ENCODE assay signal across 23 cellular contexts in genomic region chr12:96176575-96176974, GRCh38. TPM values are rescaled to one million over a fixed set of nuclear protein-coding genes. Genes with fewer than 3 reads are reported as not detected.
DNase-seq lines count a peak whose midpoint lies in the region; ATAC-seq, FAIRE-seq and TF ChIP-seq lines count a peak whose summit lies in the region.
"Had no signal": no experiment of that assay in that cellular context is flagged by ENCODE, and none has a peak within 500 bp of the region (broad histone marks: within the 10 kb centered on the region; RNA-seq: fewer than 3 reads in every experiment).

No MANE protein-coding gene starts in this region.

- no peaks in the 10 kb centered on the region for H3K27me3 Mint-ChIP-seq in activated T-cell treated with anti-CD3 and anti-CD28 coated beads, Interleukin-2, amount 50 U/mL, for 24 hours
- peaks cover 0 to 8% of the 10 kb centered on the region in 2 donors for H3K27me3 Mint-ChIP-seq in CD4-positive, alpha-beta memory T cell
- H3K27me3 Mint-ChIP-seq in activated CD4-positive, alpha-beta memory T cell treated with anti-CD3 and anti-CD28 coated beads, Interleukin-2, amount 10 ng/mL, durations not matched to agents 7 days and 5 days, result no peaks in the 10 kb centered on the region

- BruUV-seq in endothelial cell of umbilical vein (replicated peaks; lab: Mats Ljungman, UMichigan), result no TSS peak

- ATAC-seq in HG02885 (IDR thresholded peaks at IDR 0.05; ENCODE audit: poor library complexity, unreplicated experiment) (no peak), GM18517 (IDR thresholded peaks at IDR 0.05; ENCODE audit: unreplicated experiment) (no peak)
- ATAC-seq: sciatic nerve had no signal

- POLR2A ChIA-PET in CD4-positive, alpha-beta memory T cell (lab: Charles Lee; ENCODE audit: partially characterized antibody), result interaction anchor here (0.9 to 1.9 kb wide), 7 partner anchors 10 to 312 kb away, joined by 3 to 9 read pairs (median 5); partner anchors contain the start of gene CDK17
- POLR2A ChIA-PET in activated CD4-positive, alpha-beta memory T cell treated with anti-CD3 and anti-CD28 coated beads, Interleukin-2, amount 10 ng/mL, durations not matched to agents 7 days and 5 days (lab: Charles Lee), result interaction anchor here (0.9 to 4.0 kb wide), 15 partner anchors 10 to 340 kb away, joined by 3 to 66 read pairs (median 4); partner anchors contain the start of genes AMDHD1, CCDC38, CDK17 and LTA4H
- POLR2A ChIA-PET in endothelial cell of umbilical vein (lab: Charles Lee), result interaction anchor here (0.7 kb wide), 1 partner anchor 10 kb away, joined by 3 read pairs; no protein-coding TSS in a partner anchor

- H3K4me1 Mint-ChIP-seq in activated T-cell treated with anti-CD3 and anti-CD28 coated beads, Interleukin-2, amount 50 U/mL, for 24 hours (ENCODE audit: low read depth), result peaks cover 32% of the 10 kb centered on the region
- peaks cover 7 to 14% (median 12%) of the 10 kb centered on the region in 4 donors for H3K4me1 Mint-ChIP-seq in CD4-positive, alpha-beta memory T cell
- peaks cover 34% of the 10 kb centered on the region for H3K4me1 Mint-ChIP-seq in activated CD4-positive, alpha-beta memory T cell treated with anti-CD3 and anti-CD28 coated beads, Interleukin-2, amount 10 ng/mL, durations not matched to agents 7 days and 5 days

- peaks cover 15% of the 10 kb centered on the region for H3K4me1 ChIP-seq in CD4-positive, alpha-beta memory T cell (ENCODE audit: insufficient read depth, low read length)
- H3K4me1 ChIP-seq in endothelial cell of umbilical vein (ENCODE audit: control insufficient read depth, extremely low read depth, insufficient read depth, low read length), result peaks cover 14% of the 10 kb centered on the region
- H3K4me1 ChIP-seq: esophagus squamous epithelium, parathyroid adenoma had no signal

- DNase-seq in activated T-cell treated with anti-CD3 and anti-CD28 coated beads, Interleukin-2, amount 50 U/mL, for 24 hours, result no peak
- DNase-seq in activated T-cell treated with anti-CD3 and anti-CD28 coated beads for 4 hours, result no peak
- no peak for DNase-seq in CD4-positive, alpha-beta memory T cell
- no peak for DNase-seq in activated CD4-positive, alpha-beta memory T cell treated with anti-CD3 and anti-CD28 coated beads, Interleukin-2, amount 10 ng/mL, durations not matched to agents 7 days and 5 days
- DNase-seq in endothelial cell of umbilical vein (ENCODE audit: low read depth, low spot score), result no peak
- no peak for DNase-seq in NCI-H2171 (lab: John Stamatoyannopoulos, UW)
- DNase-seq: aorta, cerebellar nuclear complex, DMS53, esophagus squamous epithelium, mesenchymal stem cell, NCI-H1694, NCI-H69, Right ventricle myocardium superior, SW 1271 had no signal

- no peak for TF ChIP-seq CTCF in endothelial cell of umbilical vein (IDR thresholded peaks at IDR 0.05; ENCODE audit: extremely low read depth in 1 of 2, insufficient read depth in 1 of 2, low read depth in 1 of 2, low read length in 2 of 2)

- H3K9me3 ChIP-seq in CD4-positive, alpha-beta memory T cell (ENCODE audit: control insufficient read depth in 1 of 2, low read length in 2 of 2), result peaks cover 0 to 6% of the 10 kb centered on the region in 2 donors
- no peaks in the 10 kb centered on the region for H3K9me3 ChIP-seq in endothelial cell of umbilical vein (replicated peaks; ENCODE audit: control insufficient read depth, insufficient read depth, low read length)

- intact Hi-C loops in CD4-positive, alpha-beta memory T cell (cut with micrococcal nuclease), result no loop called here
- intact Hi-C loops in endothelial cell of umbilical vein (cut with micrococcal nuclease), result loop anchor here (2.0 kb wide), 1 partner anchor 18 kb away; the partner anchor contains the start of gene ELK3

- H3K4me3 Mint-ChIP-seq in activated T-cell treated with anti-CD3 and anti-CD28 coated beads, Interleukin-2, amount 50 U/mL, for 24 hours, result no peak overlapping the region
- peak overlapping the region in 3 of 8 donors; percentile 62 to 69 (median 69) for H3K4me3 Mint-ChIP-seq in CD4-positive, alpha-beta memory T cell
- no peak overlapping the region for H3K4me3 Mint-ChIP-seq in activated CD4-positive, alpha-beta memory T cell treated with anti-CD3 and anti-CD28 coated beads, Interleukin-2, amount 10 ng/mL, durations not matched to agents 7 days and 5 days

- H3K27me3 ChIP-seq in CD4-positive, alpha-beta memory T cell (ENCODE audit: insufficient read depth, low read length), result no peaks in the 10 kb centered on the region
- H3K27me3 ChIP-seq in endothelial cell of umbilical vein (ENCODE audit: control insufficient read depth in 2 of 2, insufficient read depth in 2 of 2, low read length in 2 of 2), result no peaks in the 10 kb centered on the region
- H3K27me3 ChIP-seq: esophagus squamous epithelium had no signal

- H3K9me1 ChIP-seq in endothelial cell of umbilical vein (replicated peaks; ENCODE audit: control insufficient read depth, extremely low read depth, insufficient read depth, low read length), result no peaks in the 10 kb centered on the region

- H3K79me2 ChIP-seq in endothelial cell of umbilical vein (ENCODE audit: control insufficient read depth, insufficient read depth, low read length), result no peaks in the 10 kb centered on the region
- H3K79me2 ChIP-seq: parathyroid adenoma had no signal

- H3K27ac ChIP-seq in CD4-positive, alpha-beta memory T cell (ENCODE audit: low read depth, low read length), result no peak overlapping the region
- peak overlapping the region; percentile 2 for H3K27ac ChIP-seq in endothelial cell of umbilical vein (ENCODE audit: insufficient read depth, low read depth, low read length)
- H3K27ac ChIP-seq: esophagus squamous epithelium, KMS-11, parathyroid adenoma, thoracic aorta had no signal

- no peak overlapping the region for H3K9ac ChIP-seq in endothelial cell of umbilical vein (replicated peaks; ENCODE audit: extremely low read depth, insufficient read depth, low read length)
- H3K9ac ChIP-seq: KMS-11, parathyroid adenoma had no signal

- H2AFZ ChIP-seq in endothelial cell of umbilical vein (ENCODE audit: low read depth, low read length), result no peak overlapping the region
- H2AFZ ChIP-seq: parathyroid adenoma had no signal

- peaks cover 14% of the 10 kb centered on the region for H3K36me3 Mint-ChIP-seq in activated T-cell treated with anti-CD3 and anti-CD28 coated beads, Interleukin-2, amount 50 U/mL, for 24 hours (ENCODE audit: low read depth)
- peaks cover 0 to 3% of the 10 kb centered on the region in 2 donors for H3K36me3 Mint-ChIP-seq in CD4-positive, alpha-beta memory T cell
- H3K36me3 Mint-ChIP-seq in activated CD4-positive, alpha-beta memory T cell treated with anti-CD3 and anti-CD28 coated beads, Interleukin-2, amount 10 ng/mL, durations not matched to agents 7 days and 5 days (ENCODE audit: low read depth), result peaks cover 47% of the 10 kb centered on the region

- no peak for TF ChIP-seq POLR2A in endothelial cell of umbilical vein (IDR thresholded peaks at IDR 0.05; ENCODE audit: low read depth, low read length)

- H4K20me1 ChIP-seq in endothelial cell of umbilical vein (replicated peaks; ENCODE audit: control insufficient read depth, extremely low read depth, insufficient read depth, low read length), result no peaks in the 10 kb centered on the region

- CTCF ChIA-PET in CD4-positive, alpha-beta memory T cell (lab: Charles Lee; ENCODE audit: partially characterized antibody), result interaction anchor here (1.2 to 4.2 kb wide), 3 partner anchors 10 to 38 kb away, joined by 3 to 21 read pairs (median 3); no protein-coding TSS in a partner anchor
- CTCF ChIA-PET in activated CD4-positive, alpha-beta memory T cell treated with anti-CD3 and anti-CD28 coated beads, Interleukin-2, amount 10 ng/mL, durations not matched to agents 7 days and 5 days (lab: Charles Lee), result interaction anchor here (0.8 to 2.4 kb wide), 10 partner anchors 11 to 223 kb away, joined by 3 to 17 read pairs (median 5); no protein-coding TSS in a partner anchor
- CTCF ChIA-PET in endothelial cell of umbilical vein (lab: Charles Lee), result interaction anchor here (0.8 to 1.9 kb wide), 7 partner anchors 10 to 81 kb away, joined by 3 to 10 read pairs (median 5); no protein-coding TSS in a partner anchor

- peaks cover 18% of the 10 kb centered on the region for H3K9me3 Mint-ChIP-seq in activated T-cell treated with anti-CD3 and anti-CD28 coated beads, Interleukin-2, amount 50 U/mL, for 24 hours
- H3K9me3 Mint-ChIP-seq in CD4-positive, alpha-beta memory T cell, result peaks cover 0 to 15% (median 6%) of the 10 kb centered on the region in 8 donors
- peaks cover 43% of the 10 kb centered on the region for H3K9me3 Mint-ChIP-seq in activated CD4-positive, alpha-beta memory T cell treated with anti-CD3 and anti-CD28 coated beads, Interleukin-2, amount 10 ng/mL, durations not matched to agents 7 days and 5 days

- H3K4me3 ChIP-seq in CD4-positive, alpha-beta memory T cell (ENCODE audit: low read length in 2 of 2), result peak overlapping the region in 1 of 2 donors; percentile 19
- no peak overlapping the region for H3K4me3 ChIP-seq in endothelial cell of umbilical vein (replicated peaks in 1 of 3; ENCODE audit: insufficient read depth in 1 of 3, low read depth in 1 of 3, low read length in 3 of 3)
- H3K4me3 ChIP-seq: esophagus squamous epithelium, thoracic aorta had no signal

- peak overlapping the region; percentile 95 for H3K27ac Mint-ChIP-seq in activated T-cell treated with anti-CD3 and anti-CD28 coated beads, Interleukin-2, amount 50 U/mL, for 24 hours
- peak overlapping the region; percentile 44 to 96 (median 73) for H3K27ac Mint-ChIP-seq in CD4-positive, alpha-beta memory T cell
- peak overlapping the region; percentile 93 for H3K27ac Mint-ChIP-seq in activated CD4-positive, alpha-beta memory T cell treated with anti-CD3 and anti-CD28 coated beads, Interleukin-2, amount 10 ng/mL, durations not matched to agents 7 days and 5 days

- dilution Hi-C loops in endothelial cell of umbilical vein (cut with MboI; ENCODE audit: extremely low pct_ligation_motif_present, low sequenced_read_pairs), result no loop called here

- H3K4me2 ChIP-seq in endothelial cell of umbilical vein (ENCODE audit: insufficient read depth, low read length), result no peak overlapping the region
- H3K4me2 ChIP-seq: KMS-11 had no signal

- H3K36me3 ChIP-seq in CD4-positive, alpha-beta memory T cell (ENCODE audit: insufficient read depth, low read length), result no peaks in the 10 kb centered on the region
- no peaks in the 10 kb centered on the region for H3K36me3 ChIP-seq in endothelial cell of umbilical vein (ENCODE audit: control insufficient read depth in 2 of 2, extremely low read depth in 1 of 2, insufficient read depth in 2 of 2, low read length in 2 of 2)
- H3K36me3 ChIP-seq: esophagus squamous epithelium, thoracic aorta had no signal

- FAIRE-seq in endothelial cell of umbilical vein (lab: Jason Lieb, UNC), result no peak
- FAIRE-seq: GM12891, H54 had no signal

RNA-seq across cellular contexts. Expression of gene ELK3, which starts 17.6 kb away (rescaled TPM):
- total RNA-seq in CD4-positive, alpha-beta memory T cell, result 10 to 100 TPM; 56.4 to 56.5 TPM
- polyA plus RNA-seq in CD4-positive, alpha-beta memory T cell, result 10 to 100 TPM; 20.8 to 56.5 TPM
- 10 to 100 TPM; 46.3 TPM for total RNA-seq in activated CD4-positive, alpha-beta memory T cell treated with anti-CD3 and anti-CD28 coated beads, Interleukin-2, amount 10 ng/mL, durations not matched to agents 7 days and 5 days
- total RNA-seq in endothelial cell of umbilical vein, result 128 and 132 TPM in 2 replicates
- polyA plus RNA-seq in endothelial cell of umbilical vein, result 51.4 and 64.8 TPM in 2 replicates
- 65.6 and 73.3 TPM in 2 replicates for polyA plus RNA-seq in endothelial cell of umbilical vein (2011; cell fraction: cytosol; rRNA removed)
- polyA plus RNA-seq in endothelial cell of umbilical vein (2011; cell fraction: nucleus; rRNA removed), result 55.3 and 57.1 TPM in 2 replicates
- 123 and 151 TPM in 2 replicates for polyA plus RNA-seq in endothelial cell of umbilical vein (2012)
- 66.8 and 84.1 TPM in 2 replicates for polyA minus RNA-seq in endothelial cell of umbilical vein
- 6.1 TPM for polyA minus RNA-seq in endothelial cell of umbilical vein (2011; cell fraction: cytosol; rRNA and poly(A)+ RNA removed)
- polyA minus RNA-seq in endothelial cell of umbilical vein (2011; cell fraction: nucleus; rRNA and poly(A)+ RNA removed), result 76.7 and 83.6 TPM in 2 replicates
